19 cellular contexts compared by ENCODE assay signal in the genomic region with DNA sequence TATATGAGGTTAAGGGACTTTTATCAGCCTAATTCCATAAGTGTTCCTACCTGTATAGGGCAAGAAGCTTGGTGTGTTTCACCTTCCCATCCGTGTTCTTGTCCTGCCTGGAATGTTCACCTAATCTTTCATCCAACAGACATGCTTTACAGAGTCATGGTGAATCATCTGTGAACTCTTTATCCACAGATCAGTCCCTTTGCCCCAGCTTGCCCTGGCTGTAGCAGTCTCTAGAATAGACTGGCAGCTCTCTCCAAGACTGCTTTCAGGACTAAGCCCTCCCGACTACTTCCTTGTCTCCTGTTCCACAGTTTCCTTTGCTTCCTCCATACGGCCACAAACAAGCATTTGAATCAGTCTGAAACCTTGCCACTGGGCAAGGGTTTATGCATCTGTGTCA.
DNase-seq lines count a peak whose midpoint lies in the region; TF ChIP-seq lines count a peak whose summit lies in the region.
"Had no signal": no experiment of that assay in that cellular context is flagged by ENCODE, and none has a peak within 500 bp of the region (broad histone marks: within the 10 kb centered on the region; RNA-seq: fewer than 3 reads in every experiment).

No MANE protein-coding gene starts in this region.

- no peak overlapping the region for H2BK120ac ChIP-seq in mesendoderm (ENCODE audit: low read depth, low read length)

- H3K4ac ChIP-seq in mesendoderm (ENCODE audit: low read depth, low read length) = no peak overlapping the region

- in situ Hi-C loops in brain microvascular endothelial cell (cut with HindIII; ENCODE audit: low pct_ligation_motif_present, low sequenced_read_pairs) = no loop called here

- no peaks in the 10 kb centered on the region for H3K79me2 ChIP-seq in mesendoderm (ENCODE audit: control insufficient read depth, insufficient read depth, low read length)

- H4K5ac ChIP-seq in mesendoderm (ENCODE audit: low read length) = no peak overlapping the region

- no peak overlapping the region for H2BK5ac ChIP-seq in mesendoderm (ENCODE audit: low read length)

- no peak overlapping the region for H3K9ac ChIP-seq in mesendoderm (ENCODE audit: low read length)

- no peak overlapping the region for H3K4me3 ChIP-seq in brain microvascular endothelial cell (ENCODE audit: low read depth, low read length)
- H3K4me3 ChIP-seq in mesendoderm (ENCODE audit: low read length) = no peak overlapping the region
- H3K4me3 ChIP-seq: lung, SJCRH30, tibial nerve had no signal

- H3K36me3 ChIP-seq in brain microvascular endothelial cell (replicated peaks) = no peaks in the 10 kb centered on the region
- H3K36me3 ChIP-seq in mesendoderm (ENCODE audit: control insufficient read depth, insufficient read depth, low read length) = no peaks in the 10 kb centered on the region
- H3K36me3 ChIP-seq: SJCRH30, tibial nerve had no signal

- no peak overlapping the region for H3K4me2 ChIP-seq in mesendoderm (ENCODE audit: low read length)

- H3K56ac ChIP-seq in mesendoderm (ENCODE audit: low read length) = no peak overlapping the region

- WGBS in mesendoderm (ENCODE audit: extremely low coverage, insufficient coverage, low lambda C conversion rate) = no CpG with 5 or more reads among the region's 3 CpGs

- H3K4me1 ChIP-seq in mesendoderm (ENCODE audit: control insufficient read depth, low read depth, low read length) = no peaks in the 10 kb centered on the region
- H3K4me1 ChIP-seq: SJCRH30, tibial nerve had no signal

- DNase-seq in EL (peak; percentile 30), NCI-H226 (peak; percentile 28), brain microvascular endothelial cell (peak; percentile 29), mesendoderm (peak; percentile 3), RKO (ENCODE audit: low spot score) (no peak), NCI-H1694 (lab: John Stamatoyannopoulos, UW) (no peak), NCI-H82 (lab: John Stamatoyannopoulos, UW) (no peak)
- DNase-seq in stimulated activated CD4-positive, alpha-beta T cell treated with anti-CD3 and anti-CD28 coated beads, Interleukin-15, amount 100 ng/mL, for 24 hours = no peak
- DNase-seq: activated CD4-positive, alpha-beta T cell treated with anti-CD3 and anti-CD28 coated beads for 48 hours; activated CD8-positive, alpha-beta memory T cell treated with anti-CD3 and anti-CD28 coated beads, Interleukin-2, amount 50 U/mL, for 48 hours; aorta; KBM-7; naive thymus-derived CD8-positive, alpha-beta T cell; NCI-H1436; SJCRH30; stimulated activated CD4-positive, alpha-beta T cell treated with anti-CD3 and anti-CD28 coated beads, Interleukin-12 subunit alpha, Interleukin-12 subunit beta, amount 100 ng/mL, for 4 hours; stimulated activated naive CD4-positive, alpha-beta T cell had no signal

- H2BK15ac ChIP-seq in mesendoderm (replicated peaks; ENCODE audit: low read depth) = no peak overlapping the region

- no peaks in the 10 kb centered on the region for H3K79me1 ChIP-seq in mesendoderm (ENCODE audit: low read length)

- no peak overlapping the region for H3K18ac ChIP-seq in mesendoderm (ENCODE audit: low read length)

- H3K27me3 ChIP-seq in brain microvascular endothelial cell (replicated peaks) (no peaks in the 10 kb centered on the region), mesendoderm (ENCODE audit: insufficient read depth, low read length, poor library complexity) (no peaks in the 10 kb centered on the region)
- H3K27me3 ChIP-seq: SJCRH30, tibial nerve had no signal

- TF ChIP-seq CTCF in brain microvascular endothelial cell (IDR thresholded peaks at IDR 0.05; ENCODE audit: low read depth, low read length, missing control alignments) = no peak

- no peak overlapping the region for H3K23ac ChIP-seq in mesendoderm (ENCODE audit: low read length)

- no peak overlapping the region for H2AK5ac ChIP-seq in mesendoderm (ENCODE audit: low read length)

- no peak overlapping the region for H4K8ac ChIP-seq in mesendoderm (ENCODE audit: low read depth, low read length)

- H3K27ac ChIP-seq in brain microvascular endothelial cell (no peak overlapping the region), mesendoderm (ENCODE audit: low read depth, low read length) (no peak overlapping the region)
- H3K27ac ChIP-seq: SJCRH30, tibial nerve had no signal

Comparison
In these comparisons a context has a peak if more than half of its experiments do, and no peak if none do; other contexts are left out.
1. DNase-seq: peak in EL (single experiment), NCI-H226 (single experiment), brain microvascular endothelial cell (single experiment) and mesendoderm (single experiment); none in RKO (single experiment), NCI-H1694 (single experiment), NCI-H82 (single experiment) and stimulated activated CD4-positive, alpha-beta T cell treated with anti-CD3 and anti-CD28 coated beads, Interleukin-15, amount 100 ng/mL, for 24 hours (single experiment).